In the genomic region with DNA sequence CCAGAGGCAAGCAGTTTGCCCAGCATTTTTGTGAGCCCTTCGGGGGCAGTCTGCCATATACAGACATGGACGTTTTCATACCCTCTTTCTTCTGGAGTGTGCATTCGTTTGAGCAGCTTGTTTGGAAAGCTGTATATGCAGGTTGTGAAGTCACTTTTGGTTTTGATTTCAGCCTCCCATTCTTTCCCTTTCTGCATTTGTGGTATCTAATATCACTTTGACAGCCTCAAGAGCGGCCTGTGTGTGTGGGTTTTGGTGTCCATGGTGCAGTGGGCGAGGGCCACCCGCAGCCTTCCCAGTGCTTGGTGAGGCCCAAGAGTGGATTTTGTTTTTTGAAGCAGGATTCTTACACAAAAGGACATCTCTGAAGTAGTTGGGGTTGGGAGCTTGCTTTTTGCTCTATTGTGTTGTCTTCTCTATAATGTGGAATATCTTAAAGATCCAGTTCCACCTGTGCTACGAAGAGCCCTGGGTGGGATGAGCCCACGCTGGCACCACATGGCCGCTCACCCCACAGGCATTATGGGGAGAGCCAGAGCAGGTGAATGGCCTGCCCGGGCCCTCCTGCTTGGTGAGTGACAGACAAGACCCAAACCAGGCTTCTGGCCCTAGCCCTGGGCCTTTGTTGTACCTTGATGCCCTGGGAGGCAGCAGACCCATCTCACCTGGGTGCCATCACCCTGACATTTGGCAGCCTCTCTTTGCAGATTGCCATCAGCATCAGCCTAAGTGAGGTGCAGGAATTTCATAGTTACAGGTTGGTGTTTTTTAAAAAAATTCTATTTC, we compare ENCODE assay signal across 11 cellular contexts. TPM values are rescaled to one million over a fixed set of nuclear protein-coding genes. Genes with fewer than 3 reads are reported as not detected.
A peak's percentile ranks its signal among the peaks of the same experiment; 100 is the strongest.
DNase-seq lines count a peak whose midpoint lies in the region; ATAC-seq lines count a peak whose summit lies in the region.
"Had no signal": no experiment of that assay in that cellular context is flagged by ENCODE, and none has a peak within 500 bp of the region (broad histone marks: within the 10 kb centered on the region; RNA-seq: fewer than 3 reads in every experiment).

No MANE protein-coding gene starts in this region.

- H3K4me1 ChIP-seq in thymus (ENCODE audit: control insufficient read depth, insufficient read depth, low read length), result peaks cover 30% of the 10 kb centered on the region

- H3K4me3 ChIP-seq in thymus (ENCODE audit: low read length), result no peak overlapping the region

- peaks cover 5% of the 10 kb centered on the region for H3K36me3 ChIP-seq in thymus (ENCODE audit: control insufficient read depth, insufficient read depth)

- H3K27ac ChIP-seq in thymus (ENCODE audit: low read depth), result peak overlapping the region; percentile 68

- WGBS in thymus, result 54% methylated on average over 10 of the region's 10 CpGs

- no peaks in the 10 kb centered on the region for H3K27me3 ChIP-seq in thymus (ENCODE audit: control insufficient read depth, insufficient read depth)

- H3K4me3 Mint-ChIP-seq in activated naive CD4-positive, alpha-beta T cell treated with anti-CD3 and anti-CD28 coated beads, Interleukin-2, amount 10 ng/mL, durations not matched to agents 7 days and 5 days, result peak overlapping the region; percentile 53
- peak overlapping the region; percentile 66 for H3K4me3 Mint-ChIP-seq in activated naive CD8-positive, alpha-beta T cell treated with anti-CD3 and anti-CD28 coated beads for 36 hours
- H3K4me3 Mint-ChIP-seq: HFFc6 had no signal

- H3K9me3 Mint-ChIP-seq in activated naive CD4-positive, alpha-beta T cell treated with anti-CD3 and anti-CD28 coated beads, Interleukin-2, amount 10 ng/mL, durations not matched to agents 7 days and 5 days, result no peaks in the 10 kb centered on the region
- H3K9me3 Mint-ChIP-seq in activated naive CD8-positive, alpha-beta T cell treated with anti-CD3 and anti-CD28 coated beads for 36 hours, result no peaks in the 10 kb centered on the region
- H3K9me3 Mint-ChIP-seq: HFFc6 had no signal

- H3K4me1 Mint-ChIP-seq in activated naive CD4-positive, alpha-beta T cell treated with anti-CD3 and anti-CD28 coated beads, Interleukin-2, amount 10 ng/mL, durations not matched to agents 7 days and 5 days, result peaks cover 99% of the 10 kb centered on the region
- H3K4me1 Mint-ChIP-seq in activated naive CD8-positive, alpha-beta T cell treated with anti-CD3 and anti-CD28 coated beads for 36 hours, result peaks cover 95% of the 10 kb centered on the region

- CTCF ChIA-PET in activated naive CD4-positive, alpha-beta T cell treated with anti-CD3 and anti-CD28 coated beads, Interleukin-2, amount 10 ng/mL, durations not matched to agents 7 days and 5 days (lab: Charles Lee), result interaction anchor here (1.0 to 2.0 kb wide), 5 partner anchors 10 to 93 kb away, joined by 3 to 7 read pairs (median 4); no protein-coding TSS in a partner anchor

- peak; percentile 35 for ATAC-seq in HG03571 (IDR thresholded peaks at IDR 0.05; ENCODE audit: unreplicated experiment)

- H3K36me3 Mint-ChIP-seq in activated naive CD4-positive, alpha-beta T cell treated with anti-CD3 and anti-CD28 coated beads, Interleukin-2, amount 10 ng/mL, durations not matched to agents 7 days and 5 days, result peaks cover 54% of the 10 kb centered on the region
- peaks cover 32% of the 10 kb centered on the region for H3K36me3 Mint-ChIP-seq in activated naive CD8-positive, alpha-beta T cell treated with anti-CD3 and anti-CD28 coated beads for 36 hours

- peak; percentile 59 for DNase-seq in activated naive CD4-positive, alpha-beta T cell treated with anti-CD3 and anti-CD28 coated beads, Interleukin-2, amount 10 ng/mL, durations not matched to agents 7 days and 5 days
- DNase-seq in activated naive CD4-positive, alpha-beta T cell (lab: John Stamatoyannopoulos, UW), result no peak
- peak; percentile 56 for DNase-seq in activated naive CD8-positive, alpha-beta T cell treated with anti-CD3 and anti-CD28 coated beads for 36 hours
- DNase-seq in globus pallidus (ENCODE audit: low spot score), result no peak
- DNase-seq in SW 1271 (lab: John Stamatoyannopoulos, UW), result no peak
- no peak for DNase-seq in SW480 (ENCODE audit: low spot score)
- DNase-seq: activated gamma-delta T cell; effector CD4-positive, alpha-beta T cell; HFFc6 had no signal

- H3K27me3 Mint-ChIP-seq in activated naive CD4-positive, alpha-beta T cell treated with anti-CD3 and anti-CD28 coated beads, Interleukin-2, amount 10 ng/mL, durations not matched to agents 7 days and 5 days, result no peaks in the 10 kb centered on the region
- no peaks in the 10 kb centered on the region for H3K27me3 Mint-ChIP-seq in activated naive CD8-positive, alpha-beta T cell treated with anti-CD3 and anti-CD28 coated beads for 36 hours

- peak overlapping the region; percentile 90 for H3K27ac Mint-ChIP-seq in activated naive CD4-positive, alpha-beta T cell treated with anti-CD3 and anti-CD28 coated beads, Interleukin-2, amount 10 ng/mL, durations not matched to agents 7 days and 5 days
- H3K27ac Mint-ChIP-seq in activated naive CD8-positive, alpha-beta T cell treated with anti-CD3 and anti-CD28 coated beads for 36 hours, result peak overlapping the region; percentile 87
- H3K27ac Mint-ChIP-seq: HFFc6 had no signal

- peaks cover 1% of the 10 kb centered on the region for H3K9me3 ChIP-seq in thymus (ENCODE audit: control insufficient read depth)

RNA-seq across cellular contexts. Expression of a gene that starts 29.5 kb away (rescaled TPM):
- total RNA-seq in activated naive CD8-positive, alpha-beta T cell treated with anti-CD3 and anti-CD28 coated beads for 36 hours, result 10 to 100 TPM; 31.6 to 31.9 TPM
- 17.9 TPM for polyA plus RNA-seq in thymus

Comparison
In these comparisons a context has a peak if more than half of its experiments do, and no peak if none do; other contexts are left out.
1. DNase-seq: peak in activated naive CD4-positive, alpha-beta T cell treated with anti-CD3 and anti-CD28 coated beads, Interleukin-2, amount 10 ng/mL, durations not matched to agents 7 days and 5 days (single experiment) and activated naive CD8-positive, alpha-beta T cell treated with anti-CD3 and anti-CD28 coated beads for 36 hours (single experiment); none in activated naive CD4-positive, alpha-beta T cell (0 of 4), globus pallidus (single experiment), SW 1271 (0 of 2) and SW480 (single experiment).